30 cellular contexts compared by ENCODE assay signal in the genomic region with DNA sequence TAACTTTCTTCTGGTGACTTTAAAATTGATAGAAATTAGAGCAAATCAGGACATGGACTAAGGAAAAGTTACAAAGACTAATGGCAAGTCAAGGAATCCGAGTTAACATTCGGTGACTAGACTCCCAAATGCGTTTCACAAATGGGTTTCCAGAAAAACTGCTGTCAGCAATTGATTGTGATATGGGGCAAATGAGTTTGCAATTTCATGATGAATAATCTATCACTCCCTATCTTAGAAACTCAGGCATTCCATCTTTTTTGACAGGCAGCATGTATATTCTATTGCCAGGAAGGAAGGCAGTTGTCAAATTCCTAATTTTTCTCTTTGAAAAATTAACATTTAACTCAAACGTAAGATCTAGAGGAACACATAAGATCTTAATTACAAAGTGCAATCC. TPM values are rescaled to one million over a fixed set of nuclear protein-coding genes. Genes with fewer than 3 reads are reported as not detected.
DNase-seq lines count a peak whose midpoint lies in the region; ATAC-seq, FAIRE-seq and TF ChIP-seq lines count a peak whose summit lies in the region.
"Had no signal": no experiment of that assay in that cellular context is flagged by ENCODE, and none has a peak within 500 bp of the region (broad histone marks: within the 10 kb centered on the region; RNA-seq: fewer than 3 reads in every experiment).

No MANE protein-coding gene starts in this region.

- no peak overlapping the region for H3K27ac ChIP-seq in K562 (ENCODE audit: extremely low read depth, low read depth, low read length)
- H3K27ac ChIP-seq: 22Rv1; A549; BLaER1; BLaER1 treated with 17β-estradiol and CSF1 and Interleukin-3, amounts not matched to agents 10 nM and 100 nM; C4-2B had no signal

- H3K4me3 Mint-ChIP-seq in Calu3 (ENCODE audit: low read depth, unreplicated experiment), result no peak overlapping the region
- H3K4me3 Mint-ChIP-seq: B cell; CD14-positive monocyte; CD4-positive, alpha-beta memory T cell; CD4-positive, alpha-beta T cell; CD4-positive, CD25-positive, alpha-beta regulatory T cell; CD8-positive, alpha-beta memory T cell; CD8-positive, alpha-beta T cell had no signal

- in situ Hi-C loops in K562 (cut with MboI), result loop anchor here (10.0 to 25.0 kb wide), 3 partner anchors 683 to 1321 kb away; no protein-coding TSS in a partner anchor

- no peak for TF ChIP-seq EP300 in K562 (IDR thresholded peaks at IDR 0.05; ENCODE audit: low read length)

- no peaks in the 10 kb centered on the region; a peak in 1 of 5 replicates for H3K27me3 ChIP-seq in K562 (ENCODE audit: control insufficient read depth in 2 of 2, insufficient read depth in 2 of 2, low read length in 2 of 2)
- H3K27me3 ChIP-seq: BLaER1; BLaER1 treated with 17β-estradiol and CSF1 and Interleukin-3, amounts not matched to agents 10 nM and 100 nM had no signal

- no peaks in the 10 kb centered on the region for H3K79me2 ChIP-seq in K562 (ENCODE audit: control insufficient read depth, insufficient read depth, low read length)

- no peak for ATAC-seq in K562
- ATAC-seq: A549; CD8-positive, alpha-beta T cell had no signal

- TF ChIP-seq POLR2A in K562 (conservative IDR thresholded peaks at IDR 0.05), result no peak

- no peaks in the 10 kb centered on the region for H3K36me3 ChIP-seq in K562 (ENCODE audit: control insufficient read depth, insufficient read depth, low read length)
- H3K36me3 ChIP-seq: BE2C; BLaER1; BLaER1 treated with 17β-estradiol and CSF1 and Interleukin-3, amounts not matched to agents 10 nM and 100 nM had no signal

- CTCF ChIA-PET in K562 (lab: Yijun Ruan, JAX; ENCODE audit: low intra/inter-chr PET ratio), result no interaction called here
- CTCF ChIA-PET in Calu3 (lab: Charles Lee), result no interaction called here

- H3K4me1 Mint-ChIP-seq in Calu3 (ENCODE audit: low read depth, unreplicated experiment), result no peaks in the 10 kb centered on the region
- H3K4me1 Mint-ChIP-seq: B cell; CD4-positive, alpha-beta memory T cell; CD8-positive, alpha-beta memory T cell had no signal

- no TSS peak for BruUV-seq in K562 (replicated peaks; lab: Mats Ljungman, UMichigan)
- no TSS peak for BruUV-seq in Calu3 (replicated peaks; lab: Mats Ljungman, UMichigan)

- H3K9me3 ChIP-seq in K562 (replicated peaks; ENCODE audit: control insufficient read depth, insufficient read depth, low read depth, low read length), result no peaks in the 10 kb centered on the region
- H3K9me3 ChIP-seq: A549; BE2C; BLaER1; BLaER1 treated with 17β-estradiol and CSF1 and Interleukin-3, amounts not matched to agents 10 nM and 100 nM; Caco-2 had no signal

- no peak overlapping the region for H3K27ac Mint-ChIP-seq in Calu3 (ENCODE audit: unreplicated experiment)
- H3K27ac Mint-ChIP-seq: B cell; CD14-positive monocyte; CD4-positive, alpha-beta memory T cell; CD4-positive, alpha-beta T cell; CD4-positive, CD25-positive, alpha-beta regulatory T cell; CD8-positive, alpha-beta memory T cell; CD8-positive, alpha-beta T cell had no signal

- DNase-seq in K562 (ENCODE audit: extremely low read depth in 1 of 4, low spot score in 3 of 4) (no peak), Calu3 (no peak)
- DNase-seq: 8988T; ACHN; AML-193; BE2C; C1 segment of cervical spinal cord; Caco-2; CD4-positive, alpha-beta memory T cell; CD4-positive, alpha-beta T cell; CD4-positive, CD25-positive, alpha-beta regulatory T cell; CD8-positive, alpha-beta memory T cell; CD8-positive, alpha-beta T cell; COR-L47; DMS 273 treated with DMSO at 0.1 percent for 48 hours; DMS153; DMS53; DMS79; DMS79 treated with DMSO at 0.1 percent for 48 hours; DND-41; EL had no signal

- FAIRE-seq in K562 (lab: Jason Lieb, UNC), result no peak
- FAIRE-seq: A204.1, A549, D721Med had no signal

- no peaks in the 10 kb centered on the region for H4K20me1 ChIP-seq in K562 (replicated peaks; ENCODE audit: control insufficient read depth, insufficient read depth, low read length)
- H4K20me1 ChIP-seq: BLaER1; BLaER1 treated with 17β-estradiol and CSF1 and Interleukin-3, amounts not matched to agents 10 nM and 100 nM had no signal

- intact Hi-C loops in K562 (cut with micrococcal nuclease), result loop anchor here (10.0 kb wide), 2 partner anchors 683 to 1533 kb away; no protein-coding TSS in a partner anchor
- intact Hi-C loops in Calu3 (cut with micrococcal nuclease; ENCODE audit: unreplicated experiment), result no loop called here

- H3K27me3 Mint-ChIP-seq in Calu3 (ENCODE audit: unreplicated experiment), result peaks cover 97% of the 10 kb centered on the region

- H3K9ac ChIP-seq in K562 (ENCODE audit: insufficient read depth in 1 of 2, low read depth in 2 of 2, low read length in 2 of 2), result no peak overlapping the region
- H3K9ac ChIP-seq: BLaER1; BLaER1 treated with 17β-estradiol and CSF1 and Interleukin-3, amounts not matched to agents 10 nM and 100 nM had no signal

- 4% methylated on average over 4 of the region's 4 CpGs for whole genome bisulfite sequencing in K562 (ENCODE audit: insufficient coverage, low coverage, missing lambda C conversion rate)

- no peak overlapping the region for H3K4me2 ChIP-seq in K562 (ENCODE audit: insufficient read depth, low read length)
- H3K4me2 ChIP-seq: A549; BLaER1; BLaER1 treated with 17β-estradiol and CSF1 and Interleukin-3, amounts not matched to agents 10 nM and 100 nM had no signal

- H3K4me1 ChIP-seq in K562 (replicated peaks in 1 of 2; ENCODE audit: control insufficient read depth in 2 of 2, insufficient read depth in 2 of 2, low read length in 2 of 2), result no peaks in the 10 kb centered on the region; a peak in 1 of 5 replicates
- H3K4me1 ChIP-seq: BE2C, BLaER1 had no signal

- POLR2A ChIA-PET in K562 (lab: Yijun Ruan, JAX), result no interaction called here

- TF ChIP-seq CTCF in K562 (IDR thresholded peaks at IDR 0.05 in 2 of 3, conservative IDR thresholded peaks at IDR 0.05 in 1 of 3; ENCODE audit: insufficient read depth in 2 of 3, low read depth in 1 of 3, low read length in 3 of 3) (no peak), Calu3 (IDR thresholded peaks at IDR 0.05; ENCODE audit: unreplicated experiment) (no peak)

- no peak overlapping the region for H3K4me3 ChIP-seq in K562
- H3K4me3 ChIP-seq: A549; BLaER1; BLaER1 treated with 17β-estradiol and CSF1 and Interleukin-3, amounts not matched to agents 10 nM and 100 nM had no signal

- H3K9me3 Mint-ChIP-seq in Calu3 (ENCODE audit: low read depth, unreplicated experiment), result no peaks in the 10 kb centered on the region
- H3K9me3 Mint-ChIP-seq: CD14-positive monocyte; CD4-positive, alpha-beta T cell; CD8-positive, alpha-beta memory T cell; CD8-positive, alpha-beta T cell had no signal

- no peaks in the 10 kb centered on the region for H3K9me1 ChIP-seq in K562 (ENCODE audit: control insufficient read depth, insufficient read depth, low read length)

- no peak for TF ChIP-seq RAD21 in K562 (CRISPR knock-in tag; conservative IDR thresholded peaks at IDR 0.05 in 1 of 2, IDR thresholded peaks at IDR 0.05 in 1 of 2)

- H2AFZ ChIP-seq in K562 (ENCODE audit: low read depth, low read length), result no peak overlapping the region

- no peaks in the 10 kb centered on the region for H3K36me3 Mint-ChIP-seq in Calu3 (ENCODE audit: insufficient read depth, unreplicated experiment)
- H3K36me3 Mint-ChIP-seq: CD4-positive, alpha-beta memory T cell; CD4-positive, CD25-positive, alpha-beta regulatory T cell; CD8-positive, alpha-beta memory T cell; CD8-positive, alpha-beta T cell had no signal

TF ChIP-seq in K562, 482 proteins besides CTCF, POLR2A, EP300 and RAD21 (continues in another document):
- TF ChIP-seq XRCC4 (IDR thresholded peaks at IDR 0.05; ENCODE audit: extremely low read depth, insufficient read depth, insufficient read length), result no peak
- TF ChIP-seq TFE3 (CRISPR knock-in tag; IDR thresholded peaks at IDR 0.05), result no peak
- TF ChIP-seq GABPA (tag; conservative IDR thresholded peaks at IDR 0.05; ENCODE audit: low read depth), result no peak
- TF ChIP-seq SMAD2 (IDR thresholded peaks at IDR 0.05; ENCODE audit: low read depth, low read length), result no peak
- TF ChIP-seq RBM14 (IDR thresholded peaks at IDR 0.05; ENCODE audit: borderline replicate concordance, insufficient read depth, low read depth, low read length), result no peak
- TF ChIP-seq MEIS2 (IDR thresholded peaks at IDR 0.05; ENCODE audit: partially characterized antibody), result peak; percentile 78
- TF ChIP-seq ZNF408 (CRISPR knock-in tag; IDR thresholded peaks at IDR 0.05; ENCODE audit: low read depth), result no peak
- TF ChIP-seq KLF16 (IDR thresholded peaks at IDR 0.05), result no peak
- TF ChIP-seq MBD2 (IDR thresholded peaks at IDR 0.05; ENCODE audit: borderline replicate concordance, low read depth), result no peak

RNA-seq across cellular contexts. Expression of gene PLXNC1, which starts 40.5 kb away (rescaled TPM):
- 0.32 and 0.37 TPM in 2 replicates for total RNA-seq in K562 (2011; cell fraction: chromatin; rRNA removed; ENCODE audit: low replicate concordance)
- under 0.01 TPM in 1 of 2 replicates, not detected in the other for total RNA-seq in K562 (2011; cell fraction: nucleolus; rRNA removed)
- total RNA-seq in K562 (2011; cell fraction: nucleoplasm; rRNA removed), result 0.23 and 0.29 TPM in 2 replicates
- total RNA-seq in K562 (2014; rRNA removed), result 0.14 and 0.16 TPM in 2 replicates
- 0.18 and 0.45 TPM in 2 replicates for total RNA-seq in K562 (2014; rRNA removed; fragmentation: Illumina TruSeq; extraction: Trizol)
- 0.30 and 0.87 TPM in 2 replicates for total RNA-seq in K562 (2015; rRNA removed; fragmentation: Illumina TruSeq; extraction: Trizol)
- 0.33 and 0.42 TPM in 2 replicates for total RNA-seq in K562 (2021)
- 0.12 and 0.53 TPM in 2 replicates for polyA plus RNA-seq in K562 (2011; rRNA removed)
- 0.01 and 0.25 TPM in 2 replicates for polyA plus RNA-seq in K562 (2011; cell fraction: cytosol; rRNA removed)
- 0.14 and 0.77 TPM in 2 replicates for polyA plus RNA-seq in K562 (2011; cell fraction: nucleus; rRNA removed)
- polyA plus RNA-seq in K562 (2012), result 0.59 and 1.0 TPM in 2 replicates
- 0.21 and 0.44 TPM in 2 replicates for polyA plus RNA-seq in K562 (2014; fragmentation: Illumina TruSeq; extraction: Trizol)
- under 1 TPM; 0.28 to 0.55 TPM for polyA plus RNA-seq in K562 (2014; fragmentation: Nextera tagmentation; extraction: Ambion mirVana)
- polyA plus RNA-seq in K562 (2014; rRNA removed), result 0.08 TPM in 2 replicates
- 0.12 and 1.7 TPM in 2 replicates for polyA minus RNA-seq in K562 (2011; rRNA and poly(A)+ RNA removed)
- 0.76 TPM in 1 of 2 replicates, not detected in the other for polyA minus RNA-seq in K562 (2011; cell fraction: cytosol; rRNA and poly(A)+ RNA removed)
- under 0.01 and 1.2 TPM in 2 replicates for polyA minus RNA-seq in K562 (2011; cell fraction: nucleus; rRNA and poly(A)+ RNA removed)
- 1.3 and 2.3 TPM in 2 replicates for total RNA-seq in Calu3 (2022)
